20 cellular contexts compared by ENCODE assay signal in the genomic region with DNA sequence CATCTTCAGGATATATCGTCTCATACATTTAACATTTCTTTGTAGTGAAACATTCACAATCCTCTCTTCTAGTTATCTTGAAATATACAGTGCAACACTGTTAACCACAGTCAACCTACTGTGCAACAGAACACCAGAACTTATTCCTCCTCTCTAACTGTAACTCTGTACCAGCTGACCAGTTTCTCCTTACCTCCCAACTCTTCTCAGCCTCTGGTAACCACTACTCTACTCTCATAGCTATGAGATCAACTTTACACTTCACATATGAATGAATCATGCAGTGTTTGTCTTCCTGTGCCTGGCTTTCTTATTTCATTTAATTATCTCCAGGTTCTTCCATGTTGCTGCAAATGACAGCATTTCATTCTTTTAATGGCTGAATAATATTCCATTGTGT.
"Had no signal": no experiment of that assay in that cellular context is flagged by ENCODE, and none has a peak within 500 bp of the region (broad histone marks: within the 10 kb centered on the region; RNA-seq: fewer than 3 reads in every experiment).

No MANE protein-coding gene starts in this region.

- H3K27me3 ChIP-seq: cardiac muscle cell, dorsolateral prefrontal cortex, gastrocnemius medialis, left lung, spleen, testis had no signal

- H3K27ac ChIP-seq: cardiac muscle cell, dorsolateral prefrontal cortex, gastrocnemius medialis, left lung, spleen, testis had no signal

- H3K4me3 ChIP-seq: cardiac muscle cell, dorsolateral prefrontal cortex, gastrocnemius medialis, left lung, spleen, testis had no signal

- H3K4me1 ChIP-seq: testis had no signal

- H3K9me3 ChIP-seq: gastrocnemius medialis, left lung, spleen, testis had no signal

- H3K36me3 ChIP-seq: cardiac muscle cell, gastrocnemius medialis, left lung, spleen had no signal

- ATAC-seq: activated CD4-positive, CD25-positive, alpha-beta regulatory T cell treated with anti-CD3 and anti-CD28 coated beads, Interleukin-2, amount 50 U/mL, for 24 hours; activated CD8-positive, alpha-beta T cell treated with anti-CD3 and anti-CD28 coated beads, Interleukin-2, amount 10 ng/mL, durations not matched to agents 7 days and 5 days; activated T-cell treated with anti-CD3 and anti-CD28 coated beads, Interleukin-2, amount 50 U/mL, for 4 hours; gastrocnemius medialis; left lung; stimulated activated memory B cell treated with anti-CD40 and anti-IgM and Interleukin-4, amounts not matched to agents 10 μg/mL and 1 μg/mL and 100 μg/mL, for 72 hours had no signal

- DNase-seq: activated CD4-positive, alpha-beta T cell treated with anti-CD3 and anti-CD28 coated beads, Interleukin-2, amount 10 ng/mL, durations not matched to agents 7 days and 5 days; activated CD8-positive, alpha-beta memory T cell treated with anti-CD3 and anti-CD28 coated beads, Interleukin-2, amount 50 U/mL, for 4 hours; activated CD8-positive, alpha-beta T cell treated with anti-CD3 and anti-CD28 coated beads, Interleukin-2, amount 10 ng/mL, durations not matched to agents 7 days and 5 days; activated effector memory CD4-positive, alpha-beta T cell treated with Interleukin-2 at 50 U/mL for 16 hours; activated naive CD4-positive, alpha-beta T cell treated with anti-CD3 and anti-CD28 coated beads, Interleukin-2, amount 50 U/mL, for 16 hours; activated T-cell treated with anti-CD3 and anti-CD28 coated beads, Interleukin-2, amount 50 U/mL, for 4 hours; dorsolateral prefrontal cortex; endodermal cell; gastrocnemius medialis; head of caudate nucleus; kidney; left lung; retina; spleen; stimulated activated CD4-positive, alpha-beta T cell treated with anti-CD3 and anti-CD28 coated beads, Interleukin-4, amount 100 ng/mL, for 4 hours; T1000; testis had no signal
